ENCODE assay signal across 2 cellular contexts in the genomic region with DNA sequence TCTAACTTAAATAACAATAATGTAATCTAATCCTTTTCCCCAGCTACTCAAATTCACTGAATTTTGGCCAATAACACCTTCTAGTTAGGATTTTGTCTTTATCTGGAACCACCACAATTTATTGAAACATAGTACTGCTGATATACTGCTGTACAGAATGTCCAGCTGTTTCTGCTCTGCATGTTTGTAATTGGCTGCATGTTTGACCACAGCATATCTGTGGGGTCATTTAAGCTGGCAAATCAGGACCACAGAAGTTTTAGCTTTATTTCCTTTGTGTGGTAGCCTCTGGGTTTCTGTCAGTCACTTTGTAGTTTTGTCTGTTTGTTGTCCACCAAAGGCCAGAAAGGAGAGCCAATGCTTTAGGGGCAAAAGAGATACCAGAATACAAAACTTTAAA.
A peak's percentile ranks its signal among the peaks of the same experiment; 100 is the strongest.
TF ChIP-seq lines count a peak whose summit lies in the region.

No MANE protein-coding gene starts in this region.

TF ChIP-seq in IMR-90, 13 proteins besides CTCF, POLR2A, EP300 and RAD21:
- TF ChIP-seq MAFK (IDR thresholded peaks at IDR 0.05; ENCODE audit: low read depth, low read length), result no peak
- TF ChIP-seq FOS (IDR thresholded peaks at IDR 0.05; ENCODE audit: low read depth, low read length), result no peak
- TF ChIP-seq CHD1 (IDR thresholded peaks at IDR 0.05; ENCODE audit: low read depth, low read length), result no peak
- TF ChIP-seq SMC3 (IDR thresholded peaks at IDR 0.05; ENCODE audit: low read depth, low read length), result no peak
- no peak for TF ChIP-seq CEBPB (IDR thresholded peaks at IDR 0.05; ENCODE audit: low read depth, low read length)
- no peak for TF ChIP-seq NFE2L2 (IDR thresholded peaks at IDR 0.05; ENCODE audit: low read depth, low read length)
- no peak for TF ChIP-seq BHLHE40 (IDR thresholded peaks at IDR 0.05; ENCODE audit: low read depth, low read length)
- TF ChIP-seq MAZ (IDR thresholded peaks at IDR 0.05; ENCODE audit: borderline replicate concordance, low read depth, low read length), result no peak
- TF ChIP-seq, protein P1, sequence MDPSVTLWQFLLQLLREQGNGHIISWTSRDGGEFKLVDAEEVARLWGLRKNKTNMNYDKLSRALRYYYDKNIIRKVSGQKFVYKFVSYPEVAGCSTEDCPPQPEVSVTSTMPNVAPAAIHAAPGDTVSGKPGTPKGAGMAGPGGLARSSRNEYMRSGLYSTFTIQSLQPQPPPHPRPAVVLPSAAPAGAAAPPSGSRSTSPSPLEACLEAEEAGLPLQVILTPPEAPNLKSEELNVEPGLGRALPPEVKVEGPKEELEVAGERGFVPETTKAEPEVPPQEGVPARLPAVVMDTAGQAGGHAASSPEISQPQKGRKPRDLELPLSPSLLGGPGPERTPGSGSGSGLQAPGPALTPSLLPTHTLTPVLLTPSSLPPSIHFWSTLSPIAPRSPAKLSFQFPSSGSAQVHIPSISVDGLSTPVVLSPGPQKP (IDR thresholded peaks at IDR 0.05; ENCODE audit: borderline replicate concordance, low read depth, low read length), result no peak

TF ChIP-seq in K562, 482 proteins besides CTCF, POLR2A, EP300 and RAD21:
- TF ChIP-seq ZNF140 (CRISPR knock-in tag; IDR thresholded peaks at IDR 0.05) (no peak), CAMTA2 (CRISPR knock-in tag; conservative IDR thresholded peaks at IDR 0.05) (no peak), CBFA2T3 (IDR thresholded peaks at IDR 0.05) (0 out of 2 replicates have a peak, but pooled peaks have one; percentile 11), NFRKB (IDR thresholded peaks at IDR 0.05; ENCODE audit: low read depth) (no peak), NFYB (IDR thresholded peaks at IDR 0.05; ENCODE audit: extremely low read depth, insufficient read length) (no peak), ESRRA (IDR thresholded peaks at IDR 0.05; ENCODE audit: borderline replicate concordance, low read depth) (no peak), ZNF274 (IDR thresholded peaks at IDR 0.05; ENCODE audit: borderline replicate concordance, low read depth, low read length) (no peak)
- TF ChIP-seq, protein P2, sequence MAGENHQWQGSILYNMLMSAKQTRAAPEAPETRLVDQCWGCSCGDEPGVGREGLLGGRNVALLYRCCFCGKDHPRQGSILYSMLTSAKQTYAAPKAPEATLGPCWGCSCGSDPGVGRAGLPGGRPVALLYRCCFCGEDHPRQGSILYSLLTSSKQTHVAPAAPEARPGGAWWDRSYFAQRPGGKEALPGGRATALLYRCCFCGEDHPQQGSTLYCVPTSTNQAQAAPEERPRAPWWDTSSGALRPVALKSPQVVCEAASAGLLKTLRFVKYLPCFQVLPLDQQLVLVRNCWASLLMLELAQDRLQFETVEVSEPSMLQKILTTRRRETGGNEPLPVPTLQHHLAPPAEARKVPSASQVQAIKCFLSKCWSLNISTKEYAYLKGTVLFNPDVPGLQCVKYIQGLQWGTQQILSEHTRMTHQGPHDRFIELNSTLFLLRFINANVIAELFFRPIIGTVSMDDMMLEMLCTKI (IDR thresholded peaks at IDR 0.05; ENCODE audit: partially characterized antibody), result no peak
- TF ChIP-seq, protein P3, sequence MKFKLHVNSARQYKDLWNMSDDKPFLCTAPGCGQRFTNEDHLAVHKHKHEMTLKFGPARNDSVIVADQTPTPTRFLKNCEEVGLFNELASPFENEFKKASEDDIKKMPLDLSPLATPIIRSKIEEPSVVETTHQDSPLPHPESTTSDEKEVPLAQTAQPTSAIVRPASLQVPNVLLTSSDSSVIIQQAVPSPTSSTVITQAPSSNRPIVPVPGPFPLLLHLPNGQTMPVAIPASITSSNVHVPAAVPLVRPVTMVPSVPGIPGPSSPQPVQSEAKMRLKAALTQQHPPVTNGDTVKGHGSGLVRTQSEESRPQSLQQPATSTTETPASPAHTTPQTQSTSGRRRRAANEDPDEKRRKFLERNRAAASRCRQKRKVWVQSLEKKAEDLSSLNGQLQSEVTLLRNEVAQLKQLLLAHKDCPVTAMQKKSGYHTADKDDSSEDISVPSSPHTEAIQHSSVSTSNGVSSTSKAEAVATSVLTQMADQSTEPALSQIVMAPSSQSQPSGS (CRISPR knock-in tag; IDR thresholded peaks at IDR 0.05), result no peak
